In genomic region chr5:123937230-123937629, GRCh38 we compare ENCODE assay signal across 1 cellular context.
TF ChIP-seq lines count a peak whose summit lies in the region.

No MANE protein-coding gene starts in this region.

TF ChIP-seq in HepG2, 621 proteins besides CTCF, POLR2A, EP300 and RAD21 (continued from another document):
- TF ChIP-seq FOXP1 (IDR thresholded peaks at IDR 0.05) (no peak), FOXP1 (CRISPR knock-in tag; IDR thresholded peaks at IDR 0.05) (no peak), BCLAF1 (IDR thresholded peaks at IDR 0.05) (no peak), ZNF768 (CRISPR knock-in tag; IDR thresholded peaks at IDR 0.05) (no peak), IKZF1 (IDR thresholded peaks at IDR 0.05) (no peak), ZNF44 (CRISPR knock-in tag; IDR thresholded peaks at IDR 0.05) (no peak), ZNF256 (CRISPR knock-in tag; conservative IDR thresholded peaks at IDR 0.05) (no peak), SYNCRIP (IDR thresholded peaks at IDR 0.05; ENCODE audit: insufficient read depth, low read depth, low read length) (no peak), ZFAT (CRISPR knock-in tag; conservative IDR thresholded peaks at IDR 0.05) (no peak), ZNF468 (CRISPR knock-in tag; IDR thresholded peaks at IDR 0.05) (no peak), ZNF580 (CRISPR knock-in tag; IDR thresholded peaks at IDR 0.05; ENCODE audit: borderline replicate concordance, low read depth) (no peak), ZBTB4 (CRISPR knock-in tag; IDR thresholded peaks at IDR 0.05; ENCODE audit: borderline replicate concordance) (no peak), ZNF660 (CRISPR knock-in tag; IDR thresholded peaks at IDR 0.05; ENCODE audit: borderline replicate concordance, low read depth) (no peak), XRCC5 (optimal IDR thresholded peaks at IDR 0.05; ENCODE audit: low read length) (peak; percentile 19), ERF (CRISPR knock-in tag; IDR thresholded peaks at IDR 0.05) (no peak), TGIF2 (CRISPR knock-in tag; IDR thresholded peaks at IDR 0.05) (no peak), RFXANK (CRISPR knock-in tag; IDR thresholded peaks at IDR 0.05) (no peak), ZNF17 (CRISPR knock-in tag; IDR thresholded peaks at IDR 0.05) (no peak), ZFX (CRISPR knock-in tag; IDR thresholded peaks at IDR 0.05; ENCODE audit: low read depth) (no peak), JDP2 (CRISPR knock-in tag; IDR thresholded peaks at IDR 0.05; ENCODE audit: borderline replicate concordance) (no peak), AGO2 (optimal IDR thresholded peaks at IDR 0.05; ENCODE audit: low read depth, low read length) (no peak), RBAK (CRISPR knock-in tag; IDR thresholded peaks at IDR 0.05) (no peak), ZNF503 (CRISPR knock-in tag; IDR thresholded peaks at IDR 0.05) (no peak)
- TF ChIP-seq, protein P1, sequence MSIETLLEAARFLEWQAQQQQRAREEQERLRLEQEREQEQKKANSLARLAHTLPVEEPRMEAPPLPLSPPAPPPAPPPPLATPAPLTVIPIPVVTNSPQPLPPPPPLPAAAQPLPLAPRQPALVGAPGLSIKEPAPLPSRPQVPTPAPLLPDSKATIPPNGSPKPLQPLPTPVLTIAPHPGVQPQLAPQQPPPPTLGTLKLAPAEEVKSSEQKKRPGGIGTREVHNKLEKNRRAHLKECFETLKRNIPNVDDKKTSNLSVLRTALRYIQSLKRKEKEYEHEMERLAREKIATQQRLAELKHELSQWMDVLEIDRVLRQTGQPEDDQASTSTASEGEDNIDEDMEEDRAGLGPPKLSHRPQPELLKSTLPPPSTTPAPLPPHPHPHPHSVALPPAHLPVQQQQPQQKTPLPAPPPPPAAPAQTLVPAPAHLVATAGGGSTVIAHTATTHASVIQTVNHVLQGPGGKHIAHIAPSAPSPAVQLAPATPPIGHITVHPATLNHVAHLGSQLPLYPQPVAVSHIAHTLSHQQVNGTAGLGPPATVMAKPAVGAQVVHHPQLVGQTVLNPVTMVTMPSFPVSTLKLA (IDR thresholded peaks at IDR 0.05): peak; percentile 99
- TF ChIP-seq, protein P2, sequence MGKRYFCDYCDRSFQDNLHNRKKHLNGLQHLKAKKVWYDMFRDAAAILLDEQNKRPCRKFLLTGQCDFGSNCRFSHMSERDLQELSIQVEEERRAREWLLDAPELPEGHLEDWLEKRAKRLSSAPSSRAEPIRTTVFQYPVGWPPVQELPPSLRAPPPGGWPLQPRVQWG (CRISPR knock-in tag; IDR thresholded peaks at IDR 0.05; ENCODE audit: borderline replicate concordance, low read depth): no peak
- TF ChIP-seq, protein P3, sequence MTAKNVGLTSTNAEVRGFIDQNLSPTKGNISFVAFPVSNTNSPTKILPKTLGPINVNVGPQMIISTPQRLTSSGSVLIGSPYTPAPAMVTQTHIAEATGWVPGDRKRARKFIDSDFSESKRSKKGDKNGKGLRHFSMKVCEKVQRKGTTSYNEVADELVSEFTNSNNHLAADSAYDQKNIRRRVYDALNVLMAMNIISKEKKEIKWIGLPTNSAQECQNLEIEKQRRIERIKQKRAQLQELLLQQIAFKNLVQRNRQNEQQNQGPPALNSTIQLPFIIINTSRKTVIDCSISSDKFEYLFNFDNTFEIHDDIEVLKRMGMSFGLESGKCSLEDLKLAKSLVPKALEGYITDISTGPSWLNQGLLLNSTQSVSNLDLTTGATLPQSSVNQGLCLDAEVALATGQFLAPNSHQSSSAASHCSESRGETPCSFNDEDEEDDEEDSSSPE (CRISPR knock-in tag; IDR thresholded peaks at IDR 0.05): peak; percentile 39; the same call in 1 of the 2 replicates
- TF ChIP-seq, protein P4, sequence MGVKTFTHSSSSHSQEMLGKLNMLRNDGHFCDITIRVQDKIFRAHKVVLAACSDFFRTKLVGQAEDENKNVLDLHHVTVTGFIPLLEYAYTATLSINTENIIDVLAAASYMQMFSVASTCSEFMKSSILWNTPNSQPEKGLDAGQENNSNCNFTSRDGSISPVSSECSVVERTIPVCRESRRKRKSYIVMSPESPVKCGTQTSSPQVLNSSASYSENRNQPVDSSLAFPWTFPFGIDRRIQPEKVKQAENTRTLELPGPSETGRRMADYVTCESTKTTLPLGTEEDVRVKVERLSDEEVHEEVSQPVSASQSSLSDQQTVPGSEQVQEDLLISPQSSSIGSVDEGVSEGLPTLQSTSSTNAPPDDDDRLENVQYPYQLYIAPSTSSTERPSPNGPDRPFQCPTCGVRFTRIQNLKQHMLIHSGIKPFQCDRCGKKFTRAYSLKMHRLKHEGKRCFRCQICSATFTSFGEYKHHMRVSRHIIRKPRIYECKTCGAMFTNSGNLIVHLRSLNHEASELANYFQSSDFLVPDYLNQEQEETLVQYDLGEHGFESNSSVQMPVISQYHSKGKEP (CRISPR knock-in tag; IDR thresholded peaks at IDR 0.05): no peak
TF ChIP-seq in HepG2: peak in this region for 17.
